Comparison of ENCODE assay signal across 17 cellular contexts in genomic region chr21:45454081-45454923, GRCh38. TPM values are rescaled to one million over a fixed set of nuclear protein-coding genes. Genes with fewer than 3 reads are reported as not detected.
DNase-seq lines count a peak whose midpoint lies in the region; ATAC-seq and TF ChIP-seq lines count a peak whose summit lies in the region.
"Had no signal": no experiment of that assay in that cellular context is flagged by ENCODE, and none has a peak within 500 bp of the region (broad histone marks: within the 10 kb centered on the region; RNA-seq: fewer than 3 reads in every experiment).

No MANE protein-coding gene starts in this region.

- H3K27me3 ChIP-seq in right atrium auricular region = no peaks in the 10 kb centered on the region
- no peaks in the 10 kb centered on the region for H3K27me3 ChIP-seq in aorta (ENCODE audit: control insufficient read depth in 1 of 2, insufficient read depth in 2 of 2, low read length in 1 of 2)

- TF ChIP-seq CTCF in right atrium auricular region (IDR thresholded peaks at IDR 0.05) (no peak), glutamatergic neuron (IDR thresholded peaks at IDR 0.05; ENCODE audit: partially characterized antibody, unreplicated experiment) (no peak)

- peak; percentile 40 for DNase-seq in Right ventricle myocardium superior
- DNase-seq in right atrium auricular region (ENCODE audit: low spot score) = no peak
- DNase-seq in glutamatergic neuron = peak; percentile 58
- DNase-seq in myocyte (ENCODE audit: low read depth) = peak; percentile 19
- DNase-seq in aorta = peak; percentile 45 to 55
- no peak for DNase-seq in activated T-cell treated with anti-CD3 and anti-CD28 coated beads, Interleukin-2, amount 50 U/mL, for 4 hours
- no peak for DNase-seq in kidney glomerular epithelial cell (lab: John Stamatoyannopoulos, UW)
- no peak for DNase-seq in effector CD8-positive, alpha-beta T cell (lab: John Stamatoyannopoulos, UW)
- DNase-seq: activated CD4-positive, alpha-beta T cell treated with anti-CD3 and anti-CD28 coated beads, Interleukin-2, amount 50 U/mL, for 48 hours; activated effector memory CD4-positive, alpha-beta T cell treated with anti-CD3 and anti-CD28 coated beads, Interleukin-2, amount 50 U/mL, for 16 hours; effector CD4-positive, alpha-beta T cell; HFFc6; immature natural killer cell; NK-92 treated with Interleukin-12 subunit alpha and Interleukin-12 subunit beta, amount 100 ng/mL, for 24 hours; stimulated activated CD4-positive, alpha-beta T cell treated with anti-CD3 and anti-CD28 coated beads, Interleukin-4, amount 100 ng/mL, for 24 hours had no signal

- H3K9me3 ChIP-seq in right atrium auricular region (no peaks in the 10 kb centered on the region), aorta (ENCODE audit: control insufficient read depth, low read length) (no peaks in the 10 kb centered on the region)

- peaks cover 0 to 45% of the 10 kb centered on the region in 2 donors for H3K4me1 ChIP-seq in right atrium auricular region
- peaks cover 0 to 2% of the 10 kb centered on the region in 2 donors for H3K4me1 ChIP-seq in aorta (ENCODE audit: control insufficient read depth in 1 of 2, insufficient read depth in 2 of 2, low read length in 2 of 2)

- H3K4me1 Mint-ChIP-seq in glutamatergic neuron (ENCODE audit: low read depth, unreplicated experiment) = peaks cover 4% of the 10 kb centered on the region
- no peaks in the 10 kb centered on the region for H3K4me1 Mint-ChIP-seq in activated T-cell treated with anti-CD3 and anti-CD28 coated beads, Interleukin-2, amount 50 U/mL, for 4 hours (ENCODE audit: low read depth)

- H3K27me3 Mint-ChIP-seq in glutamatergic neuron (ENCODE audit: unreplicated experiment) = peaks cover 10% of the 10 kb centered on the region
- no peaks in the 10 kb centered on the region for H3K27me3 Mint-ChIP-seq in activated T-cell treated with anti-CD3 and anti-CD28 coated beads, Interleukin-2, amount 50 U/mL, for 4 hours (ENCODE audit: low read depth)
- H3K27me3 Mint-ChIP-seq: brain; CD4-positive, alpha-beta memory T cell had no signal

- peak overlapping the region; percentile 64 for H3K27ac Mint-ChIP-seq in glutamatergic neuron (ENCODE audit: unreplicated experiment)
- H3K27ac Mint-ChIP-seq: HFFc6, immature natural killer cell had no signal

- no peaks in the 10 kb centered on the region for H3K36me3 Mint-ChIP-seq in glutamatergic neuron (ENCODE audit: unreplicated experiment)
- no peaks in the 10 kb centered on the region for H3K36me3 Mint-ChIP-seq in activated T-cell treated with anti-CD3 and anti-CD28 coated beads, Interleukin-2, amount 50 U/mL, for 4 hours (ENCODE audit: insufficient read depth)
- H3K36me3 Mint-ChIP-seq: brain; CD4-positive, alpha-beta memory T cell; immature natural killer cell had no signal

- ATAC-seq in Right ventricle myocardium superior (ENCODE audit: poor library complexity) (peak; percentile 14), aorta (ENCODE audit: low FRiP score) (no peak)
- ATAC-seq in activated T-cell treated with anti-CD3 and anti-CD28 coated beads, Interleukin-2, amount 50 U/mL, for 4 hours = no peak

- no peak overlapping the region for H3K4me3 ChIP-seq in right atrium auricular region
- H3K4me3 ChIP-seq in aorta (ENCODE audit: low read length in 2 of 2) = no peak overlapping the region

- H3K36me3 ChIP-seq in right atrium auricular region (no peaks in the 10 kb centered on the region), aorta (ENCODE audit: control insufficient read depth in 1 of 2, insufficient read depth in 2 of 2, low read length in 1 of 2) (no peaks in the 10 kb centered on the region)

- peaks cover 1% of the 10 kb centered on the region for H3K9me3 Mint-ChIP-seq in glutamatergic neuron (ENCODE audit: unreplicated experiment)
- no peaks in the 10 kb centered on the region for H3K9me3 Mint-ChIP-seq in activated T-cell treated with anti-CD3 and anti-CD28 coated beads, Interleukin-2, amount 50 U/mL, for 4 hours
- H3K9me3 Mint-ChIP-seq: brain, immature natural killer cell had no signal

- intact Hi-C loops in Right ventricle myocardium superior (cut with DNase I) (no loop called here), aorta (cut with DNase I) (no loop called here)

- peak overlapping the region; percentile 42 for H3K4me3 Mint-ChIP-seq in glutamatergic neuron (ENCODE audit: unreplicated experiment)
- no peak overlapping the region for H3K4me3 Mint-ChIP-seq in activated T-cell treated with anti-CD3 and anti-CD28 coated beads, Interleukin-2, amount 50 U/mL, for 4 hours
- H3K4me3 Mint-ChIP-seq: brain; CD4-positive, alpha-beta memory T cell; HFFc6; immature natural killer cell had no signal

- H3K27ac ChIP-seq in right atrium auricular region (no peak overlapping the region), aorta (ENCODE audit: low read depth in 1 of 2, low read length in 2 of 2) (peak overlapping the region in 1 of 2 donors; percentile 3)

- 42 to 50% methylated on average over 24 of the region's 24 CpGs for WGBS in aorta, 2 donors

RNA-seq across cellular contexts. Expression of gene COL18A1, which starts 49.3 kb away (rescaled TPM):
- total RNA-seq in Right ventricle myocardium superior = 44.2 TPM
- total RNA-seq in right atrium auricular region = 100 to 1,000 TPM; 117 to 134 TPM
- total RNA-seq in glutamatergic neuron (ENCODE audit: unreplicated experiment) = 9.5 TPM
- 187 and 260 TPM in 2 replicates for total RNA-seq in myocyte
- polyA plus RNA-seq in myocyte (2012) = 40.5 TPM
- 100 to 1,000 TPM; 289 to 301 TPM for total RNA-seq in aorta
- 100 to 1,000 TPM in 1 of 2 donors, 10 to 100 TPM in 1; 97.3 to 963 TPM for polyA plus RNA-seq in aorta
- total RNA-seq in activated T-cell treated with anti-CD3 and anti-CD28 coated beads, Interleukin-2, amount 50 U/mL, for 4 hours = 10 to 100 TPM; 15.0 to 19.9 (median 15.4) TPM

Comparison
In these comparisons a context has a peak if more than half of its experiments do, and no peak if none do; other contexts are left out.
1. DNase-seq: peak in Right ventricle myocardium superior (single experiment), glutamatergic neuron (single experiment), myocyte (single experiment) and aorta (2 of 2); none in right atrium auricular region (single experiment), activated T-cell treated with anti-CD3 and anti-CD28 coated beads, Interleukin-2, amount 50 U/mL, for 4 hours (single experiment), kidney glomerular epithelial cell (single experiment) and effector CD8-positive, alpha-beta T cell (single experiment).